In the genomic region with DNA sequence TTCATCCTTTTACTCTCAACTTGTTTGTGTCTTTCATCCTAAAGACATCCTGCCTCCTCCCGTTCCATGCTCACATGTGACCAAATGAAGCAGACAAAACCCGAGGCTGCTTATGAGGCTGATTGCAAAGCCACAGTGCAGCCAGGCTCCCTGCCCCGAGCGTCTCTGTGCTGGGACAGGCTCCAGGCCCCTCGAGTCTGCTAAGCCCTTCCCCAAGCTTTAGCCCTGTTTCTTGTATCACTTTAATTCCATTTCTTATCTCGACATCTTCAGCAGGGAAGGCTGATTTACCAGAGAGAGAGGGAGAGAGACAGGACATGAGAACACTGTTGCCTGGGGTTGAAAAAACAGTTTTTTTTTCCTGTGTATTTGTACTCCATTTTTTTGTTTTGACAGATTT, we compare ENCODE assay signal across 23 cellular contexts.
DNase-seq lines count a peak whose midpoint lies in the region; ATAC-seq and TF ChIP-seq lines count a peak whose summit lies in the region.
"Had no signal": no experiment of that assay in that cellular context is flagged by ENCODE, and none has a peak within 500 bp of the region (broad histone marks: within the 10 kb centered on the region; RNA-seq: fewer than 3 reads in every experiment).

No MANE protein-coding gene starts in this region.

- no peaks in the 10 kb centered on the region for H3K27me3 ChIP-seq in esophagus muscularis mucosa
- no peaks in the 10 kb centered on the region for H3K27me3 ChIP-seq in uterus

- H3K27ac ChIP-seq in VCaP (peak overlapping the region; percentile 43), esophagus muscularis mucosa (replicated peaks in 1 of 4) (no peak overlapping the region), uterus (peak overlapping the region; percentile 37 to 61)
- H3K27ac ChIP-seq: SK-N-MC had no signal

- TF ChIP-seq CTCF in VCaP (conservative IDR thresholded peaks at IDR 0.05), result no peak
- no peak for TF ChIP-seq CTCF in esophagus muscularis mucosa (IDR thresholded peaks at IDR 0.05)
- no peak for TF ChIP-seq CTCF in nephron progenitor cell (IDR thresholded peaks at IDR 0.05)
- TF ChIP-seq CTCF in uterus (IDR thresholded peaks at IDR 0.05), result no peak

- ATAC-seq in GM21619 (IDR thresholded peaks at IDR 0.05; ENCODE audit: unreplicated experiment), result no peak

- peak overlapping the region; percentile 4 for H3K27ac Mint-ChIP-seq in nephron progenitor cell
- H3K27ac Mint-ChIP-seq: IgD-negative memory B cell had no signal

- H3K36me3 ChIP-seq in esophagus muscularis mucosa (no peaks in the 10 kb centered on the region), uterus (no peaks in the 10 kb centered on the region)

- H3K4me1 ChIP-seq in esophagus muscularis mucosa, result peaks cover 0 to 8% (median 1%) of the 10 kb centered on the region in 4 donors
- no peaks in the 10 kb centered on the region for H3K4me1 ChIP-seq in uterus

- intact Hi-C loops in esophagus muscularis mucosa (cut with DNase I) (no loop called here), uterus (cut with DNase I; ENCODE audit: low total_unique reads) (no loop called here)

- no peaks in the 10 kb centered on the region for H3K9me3 ChIP-seq in esophagus muscularis mucosa
- H3K9me3 ChIP-seq in uterus, result no peaks in the 10 kb centered on the region

- H3K27me3 Mint-ChIP-seq in nephron progenitor cell (ENCODE audit: low read depth, poor library complexity), result peaks cover 3% of the 10 kb centered on the region
- H3K27me3 Mint-ChIP-seq: CD8-positive, alpha-beta memory T cell had no signal

- peak; percentile 81 for DNase-seq in esophagus muscularis mucosa (ENCODE audit: extremely low spot score)
- no peak for DNase-seq in nephron progenitor cell
- DNase-seq in uterus, result peak in 1 of 2 donors; percentile 38
- no peak for DNase-seq in nucleus accumbens (lab: John Stamatoyannopoulos, UW)
- DNase-seq in cerebellum (ENCODE audit: low spot score), result no peak
- DNase-seq: ACHN; C1 segment of cervical spinal cord; CD8-positive, alpha-beta memory T cell; DMS53; EL; GOT3; Karpas-422; NCI-H1048; NCI-H146; NCI-H2029 treated with DMSO at 0.1 percent for 48 hours; NCI-H510A; NCI-H774; OCI-M1; Right ventricle myocardium superior had no signal

- no peak for TF ChIP-seq EP300 in esophagus muscularis mucosa (IDR thresholded peaks at IDR 0.05)

- WGBS in esophagus muscularis mucosa, result 58% methylated on average over 6 of the region's 6 CpGs

- H3K9me3 Mint-ChIP-seq in nephron progenitor cell, result peaks cover 20% of the 10 kb centered on the region
- H3K9me3 Mint-ChIP-seq: CD8-positive, alpha-beta memory T cell had no signal

- H3K4me3 Mint-ChIP-seq in nephron progenitor cell, result no peak overlapping the region
- H3K4me3 Mint-ChIP-seq: CD8-positive, alpha-beta memory T cell; IgD-negative memory B cell had no signal

- H3K4me1 Mint-ChIP-seq in nephron progenitor cell, result peaks cover 43% of the 10 kb centered on the region
- H3K4me1 Mint-ChIP-seq: CD8-positive, alpha-beta memory T cell; IgD-negative memory B cell had no signal

- no peak overlapping the region for H3K4me3 ChIP-seq in esophagus muscularis mucosa
- no peak overlapping the region for H3K4me3 ChIP-seq in uterus
- H3K4me3 ChIP-seq: SK-N-MC had no signal

- TF ChIP-seq POLR2A in esophagus muscularis mucosa (IDR thresholded peaks at IDR 0.05; ENCODE audit: low read depth) (no peak), uterus (IDR thresholded peaks at IDR 0.05) (no peak)

- no peaks in the 10 kb centered on the region for H3K36me3 Mint-ChIP-seq in nephron progenitor cell (ENCODE audit: low read depth)
- H3K36me3 Mint-ChIP-seq: CD8-positive, alpha-beta memory T cell; IgD-negative memory B cell had no signal

Comparison
In these comparisons a context has a peak if more than half of its experiments do, and no peak if none do; other contexts are left out.
1. H3K27ac ChIP-seq: peak in VCaP (single experiment) and uterus (2 of 2); none in esophagus muscularis mucosa (0 of 4).